Comparison of ENCODE assay signal across 8 cellular contexts in the genomic region with DNA sequence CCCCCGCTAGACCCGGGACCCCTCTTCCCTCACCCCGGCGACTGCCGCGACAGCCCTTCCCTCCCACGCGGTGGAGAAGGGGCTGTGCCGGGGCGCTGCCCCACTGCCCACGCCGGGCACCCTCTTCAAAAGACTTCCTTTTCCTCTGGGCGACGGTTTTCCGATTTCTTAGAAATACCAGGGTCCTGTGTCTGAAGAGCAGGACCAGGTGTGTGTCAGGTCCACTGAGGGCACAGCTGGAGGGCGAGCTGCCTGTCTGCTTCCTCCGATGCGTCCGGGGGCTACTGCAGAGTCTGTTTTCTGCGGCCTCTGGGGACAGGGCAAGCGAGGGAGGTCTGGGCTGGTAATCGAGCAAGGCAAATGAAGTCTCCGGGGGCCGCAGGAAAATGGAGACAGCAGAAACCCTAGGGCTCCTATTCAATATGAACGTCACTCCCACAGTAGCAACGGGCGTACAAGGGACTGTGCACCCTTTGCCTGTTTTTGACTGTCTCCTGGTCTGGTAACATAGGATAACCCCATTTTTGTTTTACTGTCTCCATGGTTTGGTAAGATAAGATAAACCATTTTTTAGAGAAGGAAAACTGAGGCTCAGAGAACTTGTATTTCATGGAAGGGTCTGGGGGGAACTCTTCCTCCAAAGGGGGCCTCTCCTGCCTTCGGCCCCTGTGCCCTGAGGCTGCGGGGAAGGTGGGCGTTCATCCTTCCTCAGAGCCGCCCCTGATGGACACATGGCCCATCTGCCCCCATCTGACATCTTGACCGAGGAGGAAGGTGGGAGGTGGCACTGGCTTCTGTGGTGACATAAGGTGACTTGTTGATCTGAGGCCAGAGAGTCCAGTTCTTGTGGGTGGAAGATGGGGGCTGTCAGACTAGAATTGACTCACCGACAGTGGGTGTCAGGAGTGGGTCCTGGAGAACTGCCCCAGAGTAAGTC. TPM values are rescaled to one million over a fixed set of nuclear protein-coding genes. Genes with fewer than 3 reads are reported as not detected.
DNase-seq lines count a peak whose midpoint lies in the region; ATAC-seq and TF ChIP-seq lines count a peak whose summit lies in the region.

No MANE protein-coding gene starts in this region.

- no peak for TF ChIP-seq EP300 in tibial nerve (IDR thresholded peaks at IDR 0.05)

- TSS peak; percentile 44 for BruUV-seq in Caco-2 (replicated peaks; lab: Mats Ljungman, UMichigan)

- H3K9me3 ChIP-seq in Caco-2 (no peaks in the 10 kb centered on the region), tibial nerve (no peaks in the 10 kb centered on the region)

- TF ChIP-seq POLR2A in tibial nerve (IDR thresholded peaks at IDR 0.05) = no peak

- H3K4me1 ChIP-seq in Caco-2 = no peaks in the 10 kb centered on the region
- H3K4me1 ChIP-seq in tibial nerve = peaks cover 0 to 66% (median 22%) of the 10 kb centered on the region in 4 donors

- peak overlapping the region; percentile 74 for H3K4me3 Mint-ChIP-seq in Caco-2 (ENCODE audit: unreplicated experiment)
- H3K4me3 Mint-ChIP-seq in activated naive CD4-positive, alpha-beta T cell treated with anti-CD3 and anti-CD28 coated beads, Interleukin-2, amount 50 U/mL, for 24 hours = peak overlapping the region; percentile 99

- H3K27ac Mint-ChIP-seq in Caco-2 (ENCODE audit: unreplicated experiment) = no peak overlapping the region
- peak overlapping the region; percentile 97 for H3K27ac Mint-ChIP-seq in activated naive CD4-positive, alpha-beta T cell treated with anti-CD3 and anti-CD28 coated beads, Interleukin-2, amount 50 U/mL, for 24 hours

- CTCF ChIA-PET in Caco-2 (lab: Charles Lee) = no interaction called here

- DNase-seq in Caco-2 (no peak), left kidney (ENCODE audit: low read depth, low spot score) (peak; percentile 43), tibial nerve (ENCODE audit: low spot score in 2 of 2) (no peak), NCI-H510A (lab: John Stamatoyannopoulos, UW) (no peak), NCI-H2029 treated with DMSO at 0.1 percent for 48 hours (lab: John Stamatoyannopoulos, UW) (no peak), NCI-H187 treated with DMSO at 0.1 percent for 48 hours (lab: John Stamatoyannopoulos, UW) (no peak)

- peak overlapping the region; percentile 89 to 96 (median 92) for H3K27ac ChIP-seq in tibial nerve

- H3K27me3 ChIP-seq in Caco-2 (replicated peaks; ENCODE audit: control insufficient read depth, insufficient read depth, low read length) = no peaks in the 10 kb centered on the region
- no peaks in the 10 kb centered on the region for H3K27me3 ChIP-seq in tibial nerve

- WGBS in tibial nerve, 2 donors = 19 to 29% methylated on average over 24 of the region's 33 CpGs

- H3K36me3 Mint-ChIP-seq in Caco-2 (ENCODE audit: insufficient read depth, unreplicated experiment) = peaks cover 4% of the 10 kb centered on the region
- H3K36me3 Mint-ChIP-seq in activated naive CD4-positive, alpha-beta T cell treated with anti-CD3 and anti-CD28 coated beads, Interleukin-2, amount 50 U/mL, for 24 hours = peaks cover 16% of the 10 kb centered on the region

- ATAC-seq in HG02642 (IDR thresholded peaks at IDR 0.05; ENCODE audit: poor library complexity, unreplicated experiment) = peak; percentile 29

- peaks cover 5% of the 10 kb centered on the region for H3K4me1 Mint-ChIP-seq in Caco-2 (ENCODE audit: low read depth, unreplicated experiment)
- H3K4me1 Mint-ChIP-seq in activated naive CD4-positive, alpha-beta T cell treated with anti-CD3 and anti-CD28 coated beads, Interleukin-2, amount 50 U/mL, for 24 hours = peaks cover 66% of the 10 kb centered on the region

- peak overlapping the region; percentile 38 for H3K4me3 ChIP-seq in Caco-2 (ENCODE audit: low read depth, low read length)
- H3K4me3 ChIP-seq in tibial nerve = peak overlapping the region; percentile 66 to 97 (median 82)

- H3K36me3 ChIP-seq in Caco-2 (ENCODE audit: control insufficient read depth, insufficient read depth, low read length) (no peaks in the 10 kb centered on the region), tibial nerve (no peaks in the 10 kb centered on the region)

- intact Hi-C loops in Caco-2 (cut with micrococcal nuclease; ENCODE audit: unreplicated experiment) = no loop called here

- POLR2A ChIA-PET in Caco-2 (lab: Charles Lee) = no interaction called here

- peaks cover 2% of the 10 kb centered on the region for H3K27me3 Mint-ChIP-seq in Caco-2 (ENCODE audit: insufficient read depth, unreplicated experiment)
- no peaks in the 10 kb centered on the region for H3K27me3 Mint-ChIP-seq in activated naive CD4-positive, alpha-beta T cell treated with anti-CD3 and anti-CD28 coated beads, Interleukin-2, amount 50 U/mL, for 24 hours

- H3K9me3 Mint-ChIP-seq in Caco-2 (ENCODE audit: unreplicated experiment) = no peaks in the 10 kb centered on the region
- peaks cover 6% of the 10 kb centered on the region for H3K9me3 Mint-ChIP-seq in activated naive CD4-positive, alpha-beta T cell treated with anti-CD3 and anti-CD28 coated beads, Interleukin-2, amount 50 U/mL, for 24 hours

- TF ChIP-seq CTCF in Caco-2 (IDR thresholded peaks at IDR 0.05; ENCODE audit: insufficient read depth in 1 of 2, low read depth in 1 of 2, low read length in 1 of 2, severe bottlenecking in 1 of 2, unreplicated experiment in 1 of 2) (no peak), tibial nerve (IDR thresholded peaks at IDR 0.05) (no peak)

RNA-seq across cellular contexts. Expression of gene TNFRSF1B, which starts 1.0 kb away (rescaled TPM):
- total RNA-seq in Caco-2 (2022) (2.6 and 3.5 TPM in 2 replicates), tibial nerve (10 to 100 TPM; 27.4 to 62.1 (median 43.5) TPM)
